ENCODE assay signal across 19 cellular contexts in the genomic region with DNA sequence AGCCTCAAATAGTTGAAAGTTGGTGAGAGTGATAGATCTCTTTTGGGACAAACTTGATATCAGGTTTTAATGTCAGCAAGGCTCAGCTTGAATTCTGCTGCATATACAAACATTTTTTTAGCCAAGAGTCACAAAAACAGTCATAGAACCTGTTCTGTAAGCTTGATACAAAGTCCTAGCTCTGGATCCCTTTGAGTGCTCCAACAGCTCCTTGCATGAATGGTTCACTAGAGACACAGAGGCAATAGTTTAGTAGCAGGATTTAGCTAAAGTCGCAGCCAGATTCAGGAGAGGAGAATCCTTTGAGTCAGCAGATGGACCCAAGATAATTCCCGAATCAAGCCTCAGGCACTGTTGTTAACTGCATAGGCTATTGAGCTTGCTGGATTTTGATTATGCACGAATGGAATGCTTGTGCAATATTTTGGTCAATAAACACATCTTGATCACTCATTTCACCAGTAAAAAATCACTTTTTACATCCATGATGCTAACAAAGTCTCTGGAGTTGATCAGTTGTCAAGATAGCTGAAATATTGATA.
DNase-seq lines count a peak whose midpoint lies in the region; TF ChIP-seq lines count a peak whose summit lies in the region.
"Had no signal": no experiment of that assay in that cellular context is flagged by ENCODE, and none has a peak within 500 bp of the region (broad histone marks: within the 10 kb centered on the region; RNA-seq: fewer than 3 reads in every experiment).

No MANE protein-coding gene starts in this region.

- BruUV-seq in MCF 10A (replicated peaks; lab: Mats Ljungman, UMichigan) = no TSS peak

- no peaks in the 10 kb centered on the region for H3K36me3 Mint-ChIP-seq in MCF 10A (ENCODE audit: insufficient read depth, unreplicated experiment)
- H3K36me3 Mint-ChIP-seq: CD8-positive, alpha-beta memory T cell had no signal

- H3K27me3 ChIP-seq in breast epithelium (no peaks in the 10 kb centered on the region), thyroid gland (no peaks in the 10 kb centered on the region), esophagus muscularis mucosa (no peaks in the 10 kb centered on the region)

- no peak overlapping the region for H3K4me3 Mint-ChIP-seq in MCF 10A (ENCODE audit: unreplicated experiment)
- H3K4me3 Mint-ChIP-seq: CD8-positive, alpha-beta memory T cell; GM23338 had no signal

- POLR2A ChIA-PET in MCF 10A (lab: Yijun Ruan, JAX) (interaction anchor here (0.5 to 0.9 kb wide), 2 partner anchors 73 to 279 kb away, joined by 3 read pairs; no protein-coding TSS in a partner anchor), GM10248 (lab: Yijun Ruan, JAX) (no interaction called here)

- no peaks in the 10 kb centered on the region for H3K9me3 Mint-ChIP-seq in MCF 10A (ENCODE audit: unreplicated experiment)
- H3K9me3 Mint-ChIP-seq: CD8-positive, alpha-beta memory T cell; GM23338 had no signal

- no peak overlapping the region for H3K4me3 ChIP-seq in breast epithelium
- no peak overlapping the region for H3K4me3 ChIP-seq in thyroid gland (replicated peaks in 1 of 3)
- no peak overlapping the region for H3K4me3 ChIP-seq in esophagus muscularis mucosa
- H3K4me3 ChIP-seq: GM12878, GM23338, HAP-1, SJSA1 had no signal

- TF ChIP-seq POLR2A in breast epithelium (IDR thresholded peaks at IDR 0.05) (no peak), thyroid gland (IDR thresholded peaks at IDR 0.05) (no peak), esophagus muscularis mucosa (IDR thresholded peaks at IDR 0.05; ENCODE audit: low read depth) (no peak)

- DNase-seq in MCF 10A (ENCODE audit: unreplicated experiment) (peak; percentile 2), breast epithelium (ENCODE audit: low spot score in 2 of 2) (no peak), T47D (ENCODE audit: low read depth in 1 of 2, low spot score in 1 of 2) (peak; percentile 2 to 34), foreskin melanocyte (peak; percentile 34), thyroid gland (peak; percentile 45 to 53), GM10248 (ENCODE audit: extremely low spot score) (no peak), cortex of kidney (lab: John Stamatoyannopoulos, UW) (no peak), esophagus muscularis mucosa (ENCODE audit: extremely low spot score) (no peak)
- DNase-seq: CD8-positive, alpha-beta memory T cell; DMS79; KBM-7; NCI-H1105 treated with DMSO at 0.1 percent for 48 hours; NCI-H1694; NCI-H69 had no signal

- CTCF ChIA-PET in MCF 10A (lab: Yijun Ruan, JAX) (interaction anchor here (0.8 to 1.2 kb wide), 2 partner anchors 48 to 90 kb away, joined by 4 to 5 read pairs; no protein-coding TSS in a partner anchor), GM10248 (lab: Yijun Ruan, JAX) (interaction anchor here (0.9 to 1.1 kb wide), 2 partner anchors 17 to 466 kb away, joined by 3 read pairs; no protein-coding TSS in a partner anchor)

- H3K36me3 ChIP-seq in breast epithelium (no peaks in the 10 kb centered on the region), thyroid gland (no peaks in the 10 kb centered on the region), esophagus muscularis mucosa (no peaks in the 10 kb centered on the region)
- H3K36me3 ChIP-seq: HAP-1, SJSA1 had no signal

- H3K27ac Mint-ChIP-seq in MCF 10A (ENCODE audit: low read depth, unreplicated experiment) = no peak overlapping the region
- H3K27ac Mint-ChIP-seq: CD8-positive, alpha-beta memory T cell; GM23338 had no signal

- H3K4me1 ChIP-seq in breast epithelium (no peaks in the 10 kb centered on the region), thyroid gland (peaks cover 15 to 22% of the 10 kb centered on the region in 2 donors), esophagus muscularis mucosa (no peaks in the 10 kb centered on the region)
- H3K4me1 ChIP-seq: HAP-1, SJSA1 had no signal

- in situ Hi-C loops in T47D (cut with HindIII; ENCODE audit: low pct_unique_long_range_greater_than_20kb, low sequenced_read_pairs) = no loop called here

- WGBS in thyroid gland, 2 donors = 36 to 55% methylated on average over 3 of the region's 3 CpGs
- 88% methylated on average over 3 of the region's 3 CpGs for WGBS in esophagus muscularis mucosa

- no peaks in the 10 kb centered on the region for H3K9me3 ChIP-seq in breast epithelium
- no peaks in the 10 kb centered on the region for H3K9me3 ChIP-seq in thyroid gland
- H3K9me3 ChIP-seq in esophagus muscularis mucosa = no peaks in the 10 kb centered on the region
- H3K9me3 ChIP-seq: HAP-1, SJSA1 had no signal

- H3K4me1 Mint-ChIP-seq in MCF 10A (ENCODE audit: insufficient read depth, unreplicated experiment) = no peaks in the 10 kb centered on the region
- H3K4me1 Mint-ChIP-seq: CD8-positive, alpha-beta memory T cell had no signal

- no peak overlapping the region for H3K27ac ChIP-seq in breast epithelium
- H3K27ac ChIP-seq in thyroid gland = peak overlapping the region; percentile 56 to 63 (median 63)
- no peak overlapping the region for H3K27ac ChIP-seq in esophagus muscularis mucosa (replicated peaks in 1 of 4)
- H3K27ac ChIP-seq: C4-2B, SJSA1 had no signal

- peaks cover 29% of the 10 kb centered on the region for H3K27me3 Mint-ChIP-seq in MCF 10A (ENCODE audit: insufficient read depth, unreplicated experiment)

- no peak for TF ChIP-seq CTCF in MCF 10A (IDR thresholded peaks at IDR 0.05; ENCODE audit: unreplicated experiment)
- no peak for TF ChIP-seq CTCF in breast epithelium (IDR thresholded peaks at IDR 0.05)
- no peak for TF ChIP-seq CTCF in thyroid gland (IDR thresholded peaks at IDR 0.05)
- no peak for TF ChIP-seq CTCF in GM10248 (IDR thresholded peaks at IDR 0.05; ENCODE audit: control extremely low read depth, extremely low read depth, low read depth, missing control alignments)
- no peak for TF ChIP-seq CTCF in esophagus muscularis mucosa (IDR thresholded peaks at IDR 0.05)

- intact Hi-C loops in MCF 10A (cut with micrococcal nuclease) = no loop called here
- intact Hi-C loops in breast epithelium (cut with DNase I; ENCODE audit: low total_unique reads) = no loop called here
- intact Hi-C loops in thyroid gland (cut with DNase I) = no loop called here
- intact Hi-C loops in esophagus muscularis mucosa (cut with DNase I) = no loop called here

- no peak for TF ChIP-seq EP300 in esophagus muscularis mucosa (IDR thresholded peaks at IDR 0.05)

Comparison
In these comparisons a context has a peak if more than half of its experiments do, and no peak if none do; other contexts are left out.
1. DNase-seq: peak in MCF 10A (single experiment), T47D (2 of 2), foreskin melanocyte (single experiment) and thyroid gland (2 of 2); none in breast epithelium (0 of 2), GM10248 (single experiment), cortex of kidney (single experiment) and esophagus muscularis mucosa (single experiment).
2. H3K27ac ChIP-seq: peak in thyroid gland (3 of 3); none in breast epithelium (0 of 2) and esophagus muscularis mucosa (0 of 4).